ENCODE assay signal across 17 cellular contexts in the genomic region with DNA sequence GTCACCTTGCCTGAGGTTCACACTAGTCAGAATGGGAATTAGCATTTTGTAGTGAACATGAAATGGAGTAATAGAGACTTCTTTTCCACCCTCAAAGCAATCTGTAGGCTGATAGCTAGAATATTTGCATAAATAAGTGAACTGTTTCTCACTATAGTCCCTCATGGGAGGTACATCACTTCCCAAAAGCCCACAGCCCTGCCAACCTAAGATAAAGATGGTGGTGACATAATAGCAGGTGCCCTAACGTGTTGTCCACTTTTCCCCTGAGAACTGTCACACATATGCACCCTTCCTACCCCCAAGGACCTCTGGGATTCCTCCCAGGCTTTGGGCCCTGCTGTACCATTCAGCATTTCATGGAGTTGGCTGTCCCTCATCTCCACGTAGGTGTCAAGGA. TPM values are rescaled to one million over a fixed set of nuclear protein-coding genes. Genes with fewer than 3 reads are reported as not detected.
DNase-seq lines count a peak whose midpoint lies in the region; ATAC-seq, FAIRE-seq and TF ChIP-seq lines count a peak whose summit lies in the region.
"Had no signal": no experiment of that assay in that cellular context is flagged by ENCODE, and none has a peak within 500 bp of the region (broad histone marks: within the 10 kb centered on the region; RNA-seq: fewer than 3 reads in every experiment).

No MANE protein-coding gene starts in this region.

- POLR2A ChIA-PET in Panc1 (lab: Charles Lee) = no interaction called here

- ATAC-seq in activated naive CD4-positive, alpha-beta T cell treated with anti-CD3 and anti-CD28 coated beads, Interleukin-2, amount 50 U/mL, for 72 hours = no peak
- ATAC-seq in Panc1 (no peak), heart right ventricle (no peak), HG02973 (IDR thresholded peaks at IDR 0.05; ENCODE audit: unreplicated experiment) (no peak), HG02840 (IDR thresholded peaks at IDR 0.05; ENCODE audit: low FRiP score, unreplicated experiment) (no peak)
- ATAC-seq: PC-3 had no signal

- TF ChIP-seq CTCF in Panc1 (IDR thresholded peaks at IDR 0.05) (no peak), heart right ventricle (IDR thresholded peaks at IDR 0.05) (no peak)

- no peaks in the 10 kb centered on the region for H3K27me3 ChIP-seq in Panc1 (ENCODE audit: control insufficient read depth, insufficient read depth, low read length)
- H3K27me3 ChIP-seq in heart right ventricle = no peaks in the 10 kb centered on the region
- H3K27me3 ChIP-seq: SJCRH30 had no signal

- CTCF ChIA-PET in Panc1 (lab: Charles Lee) = no interaction called here

- no peaks in the 10 kb centered on the region for H3K9me3 Mint-ChIP-seq in activated naive CD4-positive, alpha-beta T cell treated with anti-CD3 and anti-CD28 coated beads, Interleukin-2, amount 50 U/mL, for 24 hours
- H3K9me3 Mint-ChIP-seq in activated naive CD4-positive, alpha-beta T cell treated with anti-CD3 and anti-CD28 coated beads, Interleukin-2, amount 50 U/mL, for 72 hours = peaks cover 0 to 2% of the 10 kb centered on the region in 2 donors
- H3K9me3 Mint-ChIP-seq: HFFc6 had no signal

- intact Hi-C loops in Panc1 (cut with micrococcal nuclease; ENCODE audit: unreplicated experiment) (no loop called here), heart right ventricle (cut with DNase I) (loop anchor here in 5 of 10 donors (5.0 to 10.0 kb wide), 3 partner anchors 116 to 193 kb away; a partner anchor contains a TSS)

- no peak for DNase-seq in activated naive CD4-positive, alpha-beta T cell treated with anti-CD3 and anti-CD28 coated beads, Interleukin-2, amount 50 U/mL, for 72 hours (ENCODE audit: low spot score in 2 of 2)
- DNase-seq in GM19239 (ENCODE audit: insufficient read length, low spot score) (no peak), Panc1 (ENCODE audit: low read depth, low spot score) (no peak), heart right ventricle (no peak)
- DNase-seq: HFFc6, NCI-H1930, NCI-H2171, NCI-H446 treated with DMSO at 0.1 percent for 48 hours, NCI-H774, PC-3, SJCRH30 had no signal

- BruUV-seq in Panc1 (replicated peaks; lab: Mats Ljungman, UMichigan) = TSS peak; percentile 14

- WGBS in heart right ventricle, 2 donors = 80 to 90% methylated on average over 2 of the region's 2 CpGs

- H3K9me3 ChIP-seq in Panc1 (ENCODE audit: control insufficient read depth, insufficient read depth, low read depth, low read length) (no peaks in the 10 kb centered on the region), heart right ventricle (no peaks in the 10 kb centered on the region)
- H3K9me3 ChIP-seq: SJCRH30 had no signal

- peaks cover 8% of the 10 kb centered on the region for H3K36me3 Mint-ChIP-seq in activated naive CD4-positive, alpha-beta T cell treated with anti-CD3 and anti-CD28 coated beads, Interleukin-2, amount 50 U/mL, for 24 hours
- H3K36me3 Mint-ChIP-seq in activated naive CD4-positive, alpha-beta T cell treated with anti-CD3 and anti-CD28 coated beads, Interleukin-2, amount 50 U/mL, for 72 hours = peaks cover 6 to 11% of the 10 kb centered on the region in 2 donors

- H3K4me1 ChIP-seq in Panc1 (ENCODE audit: control insufficient read depth, insufficient read depth, low read length) (peaks cover 8% of the 10 kb centered on the region), heart right ventricle (peaks cover 5 to 29% (median 20%) of the 10 kb centered on the region in 9 donors)

- H3K27ac Mint-ChIP-seq in activated naive CD4-positive, alpha-beta T cell treated with anti-CD3 and anti-CD28 coated beads, Interleukin-2, amount 50 U/mL, for 24 hours = peak overlapping the region; percentile 23
- peak overlapping the region in 1 of 2 donors; percentile 51 for H3K27ac Mint-ChIP-seq in activated naive CD4-positive, alpha-beta T cell treated with anti-CD3 and anti-CD28 coated beads, Interleukin-2, amount 50 U/mL, for 72 hours
- H3K27ac Mint-ChIP-seq: CD14-positive monocyte, HFFc6 had no signal

- no peak overlapping the region for H3K4me3 Mint-ChIP-seq in activated naive CD4-positive, alpha-beta T cell treated with anti-CD3 and anti-CD28 coated beads, Interleukin-2, amount 50 U/mL, for 24 hours
- H3K4me3 Mint-ChIP-seq: CD14-positive monocyte, HFFc6 had no signal

- in situ Hi-C loops in Panc1 (cut with HindIII; ENCODE audit: low pct_unique_long_range_greater_than_20kb, low sequenced_read_pairs) = no loop called here

- peaks cover 47% of the 10 kb centered on the region for H3K4me1 Mint-ChIP-seq in activated naive CD4-positive, alpha-beta T cell treated with anti-CD3 and anti-CD28 coated beads, Interleukin-2, amount 50 U/mL, for 24 hours

- H3K4me3 ChIP-seq in Panc1 (ENCODE audit: low read depth in 2 of 2, low read length in 2 of 2) = no peak overlapping the region
- H3K4me3 ChIP-seq in heart right ventricle = no peak overlapping the region
- H3K4me3 ChIP-seq: SJCRH30 had no signal

- H3K27ac ChIP-seq in Panc1 (ENCODE audit: low read length) (no peak overlapping the region), heart right ventricle (no peak overlapping the region)
- H3K27ac ChIP-seq: SJCRH30 had no signal

- H3K36me3 ChIP-seq in Panc1 (ENCODE audit: control insufficient read depth, insufficient read depth, low read length) = peaks cover 2% of the 10 kb centered on the region
- H3K36me3 ChIP-seq in heart right ventricle = peaks cover 0 to 40% (median 6%) of the 10 kb centered on the region in 9 donors
- H3K36me3 ChIP-seq: SJCRH30 had no signal

- no peaks in the 10 kb centered on the region for H3K27me3 Mint-ChIP-seq in activated naive CD4-positive, alpha-beta T cell treated with anti-CD3 and anti-CD28 coated beads, Interleukin-2, amount 50 U/mL, for 24 hours

- peak; percentile 68 for FAIRE-seq in GM19239 (lab: Jason Lieb, UNC)
- FAIRE-seq: A204.1, H54 had no signal

RNA-seq across cellular contexts. Expression of a gene that starts 4.4 kb away (rescaled TPM):
- 10 to 100 TPM; 11.8 to 15.9 TPM for total RNA-seq in activated naive CD4-positive, alpha-beta T cell treated with anti-CD3 and anti-CD28 coated beads, Interleukin-2, amount 50 U/mL, for 72 hours
- 18.7 TPM for total RNA-seq in Panc1 (2021; ENCODE audit: unreplicated experiment)
- polyA plus RNA-seq in Panc1 (2012; ENCODE audit: insufficient read length) = 21.8 TPM
- 10 to 100 TPM in 1 of 10 donors, 1 to 10 TPM in 9; 4.9 to 13.1 (median 6.6) TPM for total RNA-seq in heart right ventricle
- polyA plus RNA-seq in heart right ventricle = 10 to 100 TPM; 13.3 to 26.7 TPM

RNA-seq across cellular contexts. Expression of a gene that starts 51.0 kb away (rescaled TPM):
- 10 to 100 TPM; 15.0 to 20.9 TPM for total RNA-seq in activated naive CD4-positive, alpha-beta T cell treated with anti-CD3 and anti-CD28 coated beads, Interleukin-2, amount 50 U/mL, for 72 hours
- 21.8 TPM for total RNA-seq in Panc1 (2021; ENCODE audit: unreplicated experiment)
- polyA plus RNA-seq in Panc1 (2012; ENCODE audit: insufficient read length) = 5.2 TPM
- 10 to 100 TPM; 10.7 to 21.2 (median 15.5) TPM for total RNA-seq in heart right ventricle
- polyA plus RNA-seq in heart right ventricle = 10 to 100 TPM in 1 of 2 donors, 1 to 10 TPM in 1; 6.0 to 20.5 TPM

RNA-seq across cellular contexts. Expression of a gene that starts 51.3 kb away (rescaled TPM):
- under 1 TPM; 0.71 to 0.84 TPM for total RNA-seq in activated naive CD4-positive, alpha-beta T cell treated with anti-CD3 and anti-CD28 coated beads, Interleukin-2, amount 50 U/mL, for 72 hours
- total RNA-seq in Panc1 (2021; ENCODE audit: unreplicated experiment) (0.87 TPM), heart right ventricle (under 1 TPM in 4 of 10 donors, not detected in 6; 0.11 to 0.35 (median 0.15) TPM)
- 0.33 TPM for polyA plus RNA-seq in Panc1 (2012; ENCODE audit: insufficient read length)
- under 1 TPM; 0.07 to 0.10 TPM for polyA plus RNA-seq in heart right ventricle
- total RNA-seq: PC-3 had no signal
